In the genomic region with DNA sequence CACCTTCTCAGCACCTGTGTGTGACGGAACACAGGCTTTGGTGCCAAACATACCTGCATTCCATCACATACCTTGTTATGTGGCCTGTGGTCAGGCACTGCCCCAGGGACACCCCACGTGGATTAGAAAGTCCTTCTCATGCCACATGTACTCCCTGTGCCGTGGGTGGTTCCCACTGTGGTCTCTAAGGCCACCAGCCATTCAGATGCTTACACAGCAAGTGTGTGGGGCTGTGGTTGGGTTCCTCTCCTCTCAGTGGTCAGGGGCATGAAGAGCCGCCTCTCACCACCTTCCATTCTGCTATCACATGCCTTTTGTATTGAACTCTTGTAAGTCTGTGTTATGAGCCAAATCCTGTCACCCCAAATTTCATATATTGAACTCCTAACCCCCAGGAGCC, we compare ENCODE assay signal across 27 cellular contexts.
DNase-seq lines count a peak whose midpoint lies in the region; ATAC-seq, FAIRE-seq and TF ChIP-seq lines count a peak whose summit lies in the region.
"Had no signal": no experiment of that assay in that cellular context is flagged by ENCODE, and none has a peak within 500 bp of the region (broad histone marks: within the 10 kb centered on the region; RNA-seq: fewer than 3 reads in every experiment).

No MANE protein-coding gene starts in this region.

- H3K9me3 ChIP-seq in IMR-90 (ENCODE audit: control insufficient read depth, insufficient read depth, low read length) (peaks cover 5% of the 10 kb centered on the region), PC-3 (ENCODE audit: low read length) (no peaks in the 10 kb centered on the region), mesenchymal stem cell (ENCODE audit: control insufficient read depth, low read length) (peaks cover 7% of the 10 kb centered on the region)
- H3K9me3 ChIP-seq: A549, BE2C, Caco-2, HAP-1 had no signal

- H3K4me2 ChIP-seq in IMR-90 (ENCODE audit: low read depth, low read length) = no peak overlapping the region
- H3K4me2 ChIP-seq in PC-3 (ENCODE audit: low read length) = no peak overlapping the region
- no peak overlapping the region for H3K4me2 ChIP-seq in mesenchymal stem cell (ENCODE audit: low read length, poor library complexity, severe bottlenecking)
- H3K4me2 ChIP-seq: A549; BLaER1 treated with 17β-estradiol and CSF1 and Interleukin-3, amounts not matched to agents 10 nM and 100 nM had no signal

- H3K79me2 ChIP-seq in PC-3 (ENCODE audit: low read length) = no peaks in the 10 kb centered on the region

- CTCF ChIA-PET in IMR-90 (lab: Yijun Ruan, JAX) = no interaction called here
- CTCF ChIA-PET in PC-3 (lab: Charles Lee) = no interaction called here

- dilution Hi-C loops in IMR-90 (cut with HindIII; ENCODE audit: low sequenced_read_pairs, unreplicated experiment) = no loop called here

- H3K4me3 ChIP-seq in IMR-90 (ENCODE audit: insufficient read depth, low read depth, low read length) (no peak overlapping the region), PC-3 (ENCODE audit: low read length) (no peak overlapping the region), mesenchymal stem cell (ENCODE audit: insufficient read depth in 1 of 2, low read depth in 1 of 2, low read length in 2 of 2) (no peak overlapping the region)
- H3K4me3 ChIP-seq: A549; BLaER1 treated with 17β-estradiol and CSF1 and Interleukin-3, amounts not matched to agents 10 nM and 100 nM; HAP-1 had no signal

- DNase-seq in IMR-90 (no peak), PC-3 (no peak), mesenchymal stem cell (no peak), urothelium cell line (ENCODE audit: low spot score) (no peak), NCI-H2171 treated with DMSO at 0.1 percent for 48 hours (lab: John Stamatoyannopoulos, UW) (no peak)
- no peak for DNase-seq in activated naive CD4-positive, alpha-beta T cell treated with anti-CD3 and anti-CD28 coated beads, Interleukin-2, amount 50 U/mL, for 16 hours
- DNase-seq in activated CD4-positive, CD25-positive, alpha-beta regulatory T cell treated with anti-CD3 and anti-CD28 coated beads, Interleukin-2, amount 50 U/mL, for 72 hours = no peak
- DNase-seq: 8988T; ACHN; AML-193; BE2C; Caco-2; CD4-positive, alpha-beta T cell; DMS 273 treated with DMSO at 0.1 percent for 48 hours; DMS79; EL; GDM1; GOT3; HFFc6 had no signal

- peak overlapping the region; percentile 58; the same call in 1 of the 3 replicates for H2BK15ac ChIP-seq in IMR-90 (ENCODE audit: low read depth, low read length)
- H2BK15ac ChIP-seq in mesenchymal stem cell (ENCODE audit: low read depth, poor library complexity, severe bottlenecking) = peak overlapping the region; percentile 26

- H4K91ac ChIP-seq in IMR-90 (ENCODE audit: insufficient read depth, low read depth, low read length) (no peak overlapping the region; the same call in 1 of the 2 replicates), mesenchymal stem cell (ENCODE audit: low read length) (no peak overlapping the region)

- FAIRE-seq in urothelium cell line (lab: Jason Lieb, UNC) = peak; percentile 85
- FAIRE-seq: A549, D721Med, GM12891, GM18507, H54 had no signal

- in situ Hi-C loops in IMR-90 (cut with MboI; ENCODE audit: low sequenced_read_pairs) = no loop called here

- no peak overlapping the region for H2BK20ac ChIP-seq in IMR-90 (ENCODE audit: low read depth, low read length)

- no peak for ATAC-seq in IMR-90 (ENCODE audit: low read depth)
- ATAC-seq in PC-3 = no peak
- no peak for ATAC-seq in GM18519 (IDR thresholded peaks at IDR 0.05; ENCODE audit: low FRiP score, unreplicated experiment)
- ATAC-seq: A549 had no signal

- H2BK5ac ChIP-seq in IMR-90 (ENCODE audit: low read depth, low read length, poor library complexity, severe bottlenecking) (no peak overlapping the region), mesenchymal stem cell (ENCODE audit: low read depth, low read length, poor library complexity, severe bottlenecking) (no peak overlapping the region)

- no peak overlapping the region for H3K27ac ChIP-seq in IMR-90 (ENCODE audit: insufficient read depth, low read length)
- peak overlapping the region; percentile 62; the same call in 1 of the 2 replicates for H3K27ac ChIP-seq in PC-3 (ENCODE audit: low read length)
- H3K27ac ChIP-seq in mesenchymal stem cell (ENCODE audit: low read length, poor library complexity, severe bottlenecking) = no peak overlapping the region
- H3K27ac ChIP-seq: A549; BLaER1 treated with 17β-estradiol and CSF1 and Interleukin-3, amounts not matched to agents 10 nM and 100 nM had no signal

- H2AK9ac ChIP-seq in IMR-90 (replicated peaks; ENCODE audit: low read depth, low read length, poor library complexity) = no peak overlapping the region

- intact Hi-C loops in IMR-90 (cut with micrococcal nuclease) = no loop called here
- intact Hi-C loops in PC-3 (cut with micrococcal nuclease) = no loop called here

- H3K27me3 ChIP-seq in IMR-90 (ENCODE audit: control insufficient read depth, insufficient read depth, low read length) (no peaks in the 10 kb centered on the region), PC-3 (ENCODE audit: low read length) (no peaks in the 10 kb centered on the region), mesenchymal stem cell (ENCODE audit: control insufficient read depth in 1 of 2, insufficient read depth in 1 of 2, low read length in 2 of 2) (no peaks in the 10 kb centered on the region)
- H3K27me3 ChIP-seq: BE2C; BLaER1 treated with 17β-estradiol and CSF1 and Interleukin-3, amounts not matched to agents 10 nM and 100 nM had no signal

- peak overlapping the region; percentile 45; the same call in 1 of the 2 replicates for H2AK5ac ChIP-seq in IMR-90 (ENCODE audit: low read depth, low read length)
- H2AK5ac ChIP-seq in mesenchymal stem cell (ENCODE audit: low read length, severe bottlenecking) = no peak overlapping the region

- H3K14ac ChIP-seq in IMR-90 (replicated peaks; ENCODE audit: low read depth, low read length) (no peak overlapping the region), mesenchymal stem cell (ENCODE audit: low read length in 2 of 2) (peak overlapping the region in 1 of 2 experiments; percentile 44)

- H3K36me3 ChIP-seq in IMR-90 (ENCODE audit: control insufficient read depth, insufficient read depth, low read length) (no peaks in the 10 kb centered on the region), PC-3 (ENCODE audit: low read depth, low read length) (no peaks in the 10 kb centered on the region), mesenchymal stem cell (ENCODE audit: control insufficient read depth in 1 of 2, insufficient read depth in 2 of 2, low read depth in 1 of 2, low read length in 2 of 2) (no peaks in the 10 kb centered on the region)
- H3K36me3 ChIP-seq: BE2C; BLaER1 treated with 17β-estradiol and CSF1 and Interleukin-3, amounts not matched to agents 10 nM and 100 nM; HAP-1 had no signal

- TF ChIP-seq CTCF in IMR-90 (conservative IDR thresholded peaks at IDR 0.05; ENCODE audit: low read depth, low read length) (no peak), PC-3 (conservative IDR thresholded peaks at IDR 0.05; ENCODE audit: low read depth, low read length) (no peak)

- H4K20me1 ChIP-seq in IMR-90 (ENCODE audit: insufficient read depth, low read length) (no peaks in the 10 kb centered on the region), PC-3 (ENCODE audit: low read length) (no peaks in the 10 kb centered on the region)
- H4K20me1 ChIP-seq: BLaER1 treated with 17β-estradiol and CSF1 and Interleukin-3, amounts not matched to agents 10 nM and 100 nM had no signal

- H3K4ac ChIP-seq in IMR-90 (ENCODE audit: low read depth, low read length) = no peak overlapping the region
- H3K4ac ChIP-seq in mesenchymal stem cell (ENCODE audit: low read depth in 1 of 2, low read length in 2 of 2) = no peak overlapping the region

- BruUV-seq in IMR-90 (replicated peaks; lab: Mats Ljungman, UMichigan) (no TSS peak), PC-3 (replicated peaks; lab: Mats Ljungman, UMichigan) (no TSS peak)

- TF ChIP-seq RAD21 in IMR-90 (IDR thresholded peaks at IDR 0.05; ENCODE audit: low read length) = no peak

- peaks cover 5% of the 10 kb centered on the region; the same call in 1 of the 2 replicates for H3K9me1 ChIP-seq in IMR-90 (ENCODE audit: insufficient read depth, low read length)

- POLR2A ChIA-PET in IMR-90 (lab: Charles Lee; ENCODE audit: unreplicated experiment) (no interaction called here), PC-3 (lab: Charles Lee; ENCODE audit: unreplicated experiment) (no interaction called here)

- no CpG with 5 or more reads among the region's 4 CpGs for WGBS in IMR-90 (ENCODE audit: extremely low coverage in 2 of 2, insufficient read length in 1 of 2), 2 experiments
- WGBS in mesenchymal stem cell = 93% methylated on average over 3 of the region's 4 CpGs

- H3K23ac ChIP-seq in IMR-90 (ENCODE audit: low read depth, low read length) (no peak overlapping the region), mesenchymal stem cell (ENCODE audit: low read length in 2 of 2) (no peak overlapping the region)

- H4K8ac ChIP-seq in IMR-90 (ENCODE audit: low read depth in 2 of 2, low read length in 2 of 2) = no peak overlapping the region
- H4K8ac ChIP-seq in mesenchymal stem cell (ENCODE audit: low read length) = no peak overlapping the region

- no peak overlapping the region for H2AFZ ChIP-seq in IMR-90 (replicated peaks; ENCODE audit: low read length, poor library complexity)
- H2AFZ ChIP-seq in PC-3 (ENCODE audit: low read length) = no peak overlapping the region
- H2AFZ ChIP-seq in mesenchymal stem cell (ENCODE audit: low read depth, low read length) = no peak overlapping the region

- no peak overlapping the region for H3K56ac ChIP-seq in IMR-90 (ENCODE audit: extremely low read depth, insufficient read depth, low read length)

- TF ChIP-seq POLR2A in IMR-90 (IDR thresholded peaks at IDR 0.05; ENCODE audit: low read depth, low read length) = no peak

- H3K79me1 ChIP-seq in IMR-90 (ENCODE audit: low read depth in 1 of 2, low read length in 2 of 2) (no peaks in the 10 kb centered on the region), mesenchymal stem cell (replicated peaks; ENCODE audit: low read length, poor library complexity, severe bottlenecking) (no peaks in the 10 kb centered on the region)

- H3F3A ChIP-seq in PC-3 (ENCODE audit: low read length, unreplicated experiment) = no peaks in the 10 kb centered on the region

- no peaks in the 10 kb centered on the region for H3K9me2 ChIP-seq in PC-3 (replicated peaks; ENCODE audit: low read length)

- H2BK12ac ChIP-seq in mesenchymal stem cell (ENCODE audit: low read length in 2 of 2) = peak overlapping the region in 1 of 2 experiments; percentile 54

- H3K18ac ChIP-seq in IMR-90 (ENCODE audit: low read depth, low read length) (no peak overlapping the region), mesenchymal stem cell (ENCODE audit: low read depth in 1 of 2, low read length in 2 of 2) (peak overlapping the region in 1 of 2 experiments; percentile 34)

- H4K5ac ChIP-seq in IMR-90 (ENCODE audit: low read depth, low read length) = no peak overlapping the region

- H3K4me1 ChIP-seq in IMR-90 (ENCODE audit: control insufficient read depth, insufficient read depth, low read length) (peaks cover 7% of the 10 kb centered on the region; the same call in 1 of the 2 replicates), PC-3 (ENCODE audit: insufficient read depth, low read length) (peaks cover 34% of the 10 kb centered on the region), mesenchymal stem cell (ENCODE audit: control insufficient read depth, insufficient read depth, low read depth, low read length) (peaks cover 1% of the 10 kb centered on the region)
- H3K4me1 ChIP-seq: BE2C, Caco-2, HAP-1 had no signal

- H3K9ac ChIP-seq in IMR-90 (ENCODE audit: low read depth, low read length) (no peak overlapping the region), PC-3 (ENCODE audit: low read length) (no peak overlapping the region), mesenchymal stem cell (ENCODE audit: low read length) (no peak overlapping the region)
- H3K9ac ChIP-seq: BLaER1 treated with 17β-estradiol and CSF1 and Interleukin-3, amounts not matched to agents 10 nM and 100 nM had no signal

- no peak overlapping the region for H2BK120ac ChIP-seq in IMR-90 (ENCODE audit: low read depth, low read length)
- no peak overlapping the region for H2BK120ac ChIP-seq in mesenchymal stem cell (ENCODE audit: low read depth, low read length)
